ENCODE assay signal across 8 cellular contexts in genomic region chr1:232226197-232226681, GRCh38.
A peak's percentile ranks its signal among the peaks of the same experiment; 100 is the strongest.
DNase-seq lines count a peak whose midpoint lies in the region; ATAC-seq and TF ChIP-seq lines count a peak whose summit lies in the region.

No MANE protein-coding gene starts in this region.

- H4K8ac ChIP-seq in IMR-90 (ENCODE audit: low read depth in 2 of 2, low read length in 2 of 2) = peak overlapping the region in 1 of 2 experiments; percentile 32; a peak in 2 of 4 replicates
- H4K8ac ChIP-seq in mesenchymal stem cell (ENCODE audit: low read length) = no peak overlapping the region

- no peak overlapping the region for H2AK5ac ChIP-seq in IMR-90 (ENCODE audit: low read depth, low read length)
- no peak overlapping the region for H2AK5ac ChIP-seq in mesenchymal stem cell (ENCODE audit: low read length, severe bottlenecking)

- dilution Hi-C loops in IMR-90 (cut with HindIII; ENCODE audit: low sequenced_read_pairs, unreplicated experiment) = no loop called here

- intact Hi-C loops in IMR-90 (cut with micrococcal nuclease) (no loop called here), colonic mucosa (cut with DNase I) (no loop called here)

- no peak overlapping the region for H3K4me3 ChIP-seq in IMR-90 (ENCODE audit: insufficient read depth, low read depth, low read length)
- no peak overlapping the region for H3K4me3 ChIP-seq in mesenchymal stem cell (ENCODE audit: insufficient read depth in 1 of 2, low read depth in 1 of 2, low read length in 2 of 2)
- no peak overlapping the region for H3K4me3 ChIP-seq in WERI-Rb-1 (ENCODE audit: low read depth, low read length)
- H3K4me3 ChIP-seq in colonic mucosa = no peak overlapping the region

- H3K36me3 ChIP-seq in IMR-90 (ENCODE audit: control insufficient read depth, insufficient read depth, low read length) = no peaks in the 10 kb centered on the region
- no peaks in the 10 kb centered on the region for H3K36me3 ChIP-seq in mesenchymal stem cell (ENCODE audit: control insufficient read depth in 1 of 2, insufficient read depth in 2 of 2, low read depth in 1 of 2, low read length in 2 of 2)
- H3K36me3 ChIP-seq in WERI-Rb-1 = no peaks in the 10 kb centered on the region
- H3K36me3 ChIP-seq in colonic mucosa = no peaks in the 10 kb centered on the region

- H2BK20ac ChIP-seq in IMR-90 (ENCODE audit: low read depth, low read length) = no peak overlapping the region

- no peak overlapping the region for H3K18ac ChIP-seq in IMR-90 (ENCODE audit: low read depth, low read length)
- H3K18ac ChIP-seq in mesenchymal stem cell (ENCODE audit: low read depth in 1 of 2, low read length in 2 of 2) = no peak overlapping the region

- H3K27me3 ChIP-seq in IMR-90 (ENCODE audit: control insufficient read depth, insufficient read depth, low read length) (no peaks in the 10 kb centered on the region), mesenchymal stem cell (ENCODE audit: control insufficient read depth in 1 of 2, insufficient read depth in 1 of 2, low read length in 2 of 2) (no peaks in the 10 kb centered on the region), WERI-Rb-1 (ENCODE audit: insufficient read depth, low read depth, severe bottlenecking) (peaks cover 41% of the 10 kb centered on the region), colonic mucosa (no peaks in the 10 kb centered on the region)

- no peak for TF ChIP-seq POLR2A in IMR-90 (IDR thresholded peaks at IDR 0.05; ENCODE audit: low read depth, low read length)

- no TSS peak for BruUV-seq in IMR-90 (replicated peaks; lab: Mats Ljungman, UMichigan)

- no peaks in the 10 kb centered on the region for H3K36me3 Mint-ChIP-seq in activated T-helper 17 cell treated with anti-CD3 and anti-CD28 coated beads, Interleukin-2, amount 50 U/mL, for 72 hours (ENCODE audit: low read depth)
- H3K36me3 Mint-ChIP-seq in stimulated activated memory B cell treated with anti-CD40 and anti-IgM and Interleukin-4, amounts not matched to agents 10 μg/mL and 1 μg/mL and 100 μg/mL, for 72 hours = no peaks in the 10 kb centered on the region

- H3K79me1 ChIP-seq in IMR-90 (ENCODE audit: low read depth in 1 of 2, low read length in 2 of 2) (no peaks in the 10 kb centered on the region), mesenchymal stem cell (replicated peaks; ENCODE audit: low read length, poor library complexity, severe bottlenecking) (no peaks in the 10 kb centered on the region)

- H2BK15ac ChIP-seq in IMR-90 (ENCODE audit: low read depth, low read length) (no peak overlapping the region), mesenchymal stem cell (ENCODE audit: low read depth, poor library complexity, severe bottlenecking) (no peak overlapping the region)

- H3K4me3 Mint-ChIP-seq in activated T-helper 17 cell treated with anti-CD3 and anti-CD28 coated beads, Interleukin-2, amount 50 U/mL, for 72 hours = peak overlapping the region; percentile 27
- no peak overlapping the region for H3K4me3 Mint-ChIP-seq in stimulated activated memory B cell treated with anti-CD40 and anti-IgM and Interleukin-4, amounts not matched to agents 10 μg/mL and 1 μg/mL and 100 μg/mL, for 72 hours

- in situ Hi-C loops in IMR-90 (cut with MboI; ENCODE audit: low sequenced_read_pairs) = no loop called here

- peak; percentile 93 for ATAC-seq in IMR-90 (ENCODE audit: low read depth)
- ATAC-seq in activated T-helper 17 cell treated with anti-CD3 and anti-CD28 coated beads, Interleukin-2, amount 50 U/mL, for 72 hours (replicated peaks) = peak; percentile 93
- ATAC-seq in stimulated activated memory B cell treated with anti-CD40 and anti-IgM and Interleukin-4, amounts not matched to agents 10 μg/mL and 1 μg/mL and 100 μg/mL, for 72 hours = no peak

- no CpG with 5 or more reads among the region's 5 CpGs for WGBS in IMR-90 (ENCODE audit: extremely low coverage in 2 of 2, insufficient read length in 1 of 2), 2 experiments
- 12% methylated on average over 4 of the region's 5 CpGs for WGBS in mesenchymal stem cell

- DNase-seq in EL (peak; percentile 93), IMR-90 (peak; percentile 83), mesenchymal stem cell (peak; percentile 79), WERI-Rb-1 (no peak), colonic mucosa (no peak), NK-92 (lab: John Stamatoyannopoulos, UW; ENCODE audit: unreplicated experiment) (no peak)

- H3K9ac ChIP-seq in IMR-90 (ENCODE audit: low read depth, low read length) = no peak overlapping the region
- no peak overlapping the region for H3K9ac ChIP-seq in mesenchymal stem cell (ENCODE audit: low read length)
- no peak overlapping the region for H3K9ac ChIP-seq in colonic mucosa (ENCODE audit: low read depth in 2 of 2, low read length in 2 of 2)

- H3K9me3 Mint-ChIP-seq in activated T-helper 17 cell treated with anti-CD3 and anti-CD28 coated beads, Interleukin-2, amount 50 U/mL, for 72 hours = no peaks in the 10 kb centered on the region
- H3K9me3 Mint-ChIP-seq in stimulated activated memory B cell treated with anti-CD40 and anti-IgM and Interleukin-4, amounts not matched to agents 10 μg/mL and 1 μg/mL and 100 μg/mL, for 72 hours = peaks cover 7% of the 10 kb centered on the region

- H2AK9ac ChIP-seq in IMR-90 (replicated peaks; ENCODE audit: low read depth, low read length, poor library complexity) = peak overlapping the region; percentile 30

- no peaks in the 10 kb centered on the region; the same call in 1 of the 2 replicates for H3K4me1 ChIP-seq in IMR-90 (ENCODE audit: control insufficient read depth, insufficient read depth, low read length)
- H3K4me1 ChIP-seq in mesenchymal stem cell (ENCODE audit: control insufficient read depth, insufficient read depth, low read depth, low read length) = peaks cover 8% of the 10 kb centered on the region
- no peaks in the 10 kb centered on the region for H3K4me1 ChIP-seq in colonic mucosa

- H3K14ac ChIP-seq in IMR-90 (replicated peaks; ENCODE audit: low read depth, low read length) = no peak overlapping the region
- no peak overlapping the region for H3K14ac ChIP-seq in mesenchymal stem cell (ENCODE audit: low read length in 2 of 2)

- H2BK5ac ChIP-seq in IMR-90 (ENCODE audit: low read depth, low read length, poor library complexity, severe bottlenecking) (no peak overlapping the region), mesenchymal stem cell (ENCODE audit: low read depth, low read length, poor library complexity, severe bottlenecking) (no peak overlapping the region)

- no peak overlapping the region for H3K56ac ChIP-seq in IMR-90 (ENCODE audit: extremely low read depth, insufficient read depth, low read length)

- H4K5ac ChIP-seq in IMR-90 (ENCODE audit: low read depth, low read length) = no peak overlapping the region

- H3K4me1 Mint-ChIP-seq in activated T-helper 17 cell treated with anti-CD3 and anti-CD28 coated beads, Interleukin-2, amount 50 U/mL, for 72 hours = peaks cover 6% of the 10 kb centered on the region
- no peaks in the 10 kb centered on the region for H3K4me1 Mint-ChIP-seq in stimulated activated memory B cell treated with anti-CD40 and anti-IgM and Interleukin-4, amounts not matched to agents 10 μg/mL and 1 μg/mL and 100 μg/mL, for 72 hours

- H2AFZ ChIP-seq in IMR-90 (replicated peaks; ENCODE audit: low read length, poor library complexity) = peak overlapping the region; percentile 64
- no peak overlapping the region for H2AFZ ChIP-seq in mesenchymal stem cell (ENCODE audit: low read depth, low read length)

- peaks cover 3% of the 10 kb centered on the region for H3K27me3 Mint-ChIP-seq in activated T-helper 17 cell treated with anti-CD3 and anti-CD28 coated beads, Interleukin-2, amount 50 U/mL, for 72 hours
- H3K27me3 Mint-ChIP-seq in stimulated activated memory B cell treated with anti-CD40 and anti-IgM and Interleukin-4, amounts not matched to agents 10 μg/mL and 1 μg/mL and 100 μg/mL, for 72 hours = peaks cover 19% of the 10 kb centered on the region

- no peak overlapping the region for H3K27ac ChIP-seq in IMR-90 (ENCODE audit: insufficient read depth, low read length)
- H3K27ac ChIP-seq in mesenchymal stem cell (ENCODE audit: low read length, poor library complexity, severe bottlenecking) = peak overlapping the region; percentile 0
- no peak overlapping the region for H3K27ac ChIP-seq in WERI-Rb-1
- H3K27ac ChIP-seq in colonic mucosa = no peak overlapping the region

- H3K23ac ChIP-seq in IMR-90 (ENCODE audit: low read depth, low read length) (no peak overlapping the region), mesenchymal stem cell (ENCODE audit: low read length in 2 of 2) (no peak overlapping the region)

- H2BK12ac ChIP-seq in mesenchymal stem cell (ENCODE audit: low read length in 2 of 2) = no peak overlapping the region

- POLR2A ChIA-PET in IMR-90 (lab: Charles Lee; ENCODE audit: unreplicated experiment) = no interaction called here

- no peaks in the 10 kb centered on the region for H4K20me1 ChIP-seq in IMR-90 (ENCODE audit: insufficient read depth, low read length)

- CTCF ChIA-PET in IMR-90 (lab: Yijun Ruan, JAX) = interaction anchor here (0.6 kb wide), 1 partner anchor 9 kb away, joined by 3 read pairs; no protein-coding TSS in a partner anchor

- H3K9me1 ChIP-seq in IMR-90 (ENCODE audit: insufficient read depth, low read length) = no peaks in the 10 kb centered on the region

- no peak for TF ChIP-seq RAD21 in IMR-90 (IDR thresholded peaks at IDR 0.05; ENCODE audit: low read length)

- TF ChIP-seq CTCF in IMR-90 (conservative IDR thresholded peaks at IDR 0.05; ENCODE audit: low read depth, low read length) = no peak
- TF ChIP-seq CTCF in WERI-Rb-1 (IDR thresholded peaks at IDR 0.05; ENCODE audit: low read depth, low read length) = no peak
- TF ChIP-seq CTCF in colonic mucosa (IDR thresholded peaks at IDR 0.05) = no peak

- H2BK120ac ChIP-seq in IMR-90 (ENCODE audit: low read depth, low read length) = no peak overlapping the region
- peak overlapping the region; percentile 15 for H2BK120ac ChIP-seq in mesenchymal stem cell (ENCODE audit: low read depth, low read length)

- H3K9me3 ChIP-seq in IMR-90 (ENCODE audit: control insufficient read depth, insufficient read depth, low read length) (no peaks in the 10 kb centered on the region), mesenchymal stem cell (ENCODE audit: control insufficient read depth, low read length) (no peaks in the 10 kb centered on the region), WERI-Rb-1 (ENCODE audit: severe bottlenecking) (peaks cover 12% of the 10 kb centered on the region), colonic mucosa (no peaks in the 10 kb centered on the region)

- peak overlapping the region; percentile 6 for H3K27ac Mint-ChIP-seq in activated T-helper 17 cell treated with anti-CD3 and anti-CD28 coated beads, Interleukin-2, amount 50 U/mL, for 72 hours
- H3K27ac Mint-ChIP-seq in stimulated activated memory B cell treated with anti-CD40 and anti-IgM and Interleukin-4, amounts not matched to agents 10 μg/mL and 1 μg/mL and 100 μg/mL, for 72 hours = no peak overlapping the region

- H4K91ac ChIP-seq in IMR-90 (ENCODE audit: insufficient read depth, low read depth, low read length) (no peak overlapping the region), mesenchymal stem cell (ENCODE audit: low read length) (no peak overlapping the region)

- H3K4ac ChIP-seq in IMR-90 (ENCODE audit: low read depth, low read length) (no peak overlapping the region), mesenchymal stem cell (ENCODE audit: low read depth in 1 of 2, low read length in 2 of 2) (no peak overlapping the region)

- H3K4me2 ChIP-seq in IMR-90 (ENCODE audit: low read depth, low read length) = no peak overlapping the region; the same call in 1 of the 2 replicates
- H3K4me2 ChIP-seq in mesenchymal stem cell (ENCODE audit: low read length, poor library complexity, severe bottlenecking) = peak overlapping the region; percentile 1

TF ChIP-seq in IMR-90, 13 proteins besides CTCF, POLR2A, EP300 and RAD21 (continues in another document):
- TF ChIP-seq BHLHE40 (IDR thresholded peaks at IDR 0.05; ENCODE audit: low read depth, low read length) = no peak

Comparison
In these comparisons a context has a peak if more than half of its experiments do, and no peak if none do; other contexts are left out.
1. DNase-seq: peak in EL (single experiment), IMR-90 (single experiment) and mesenchymal stem cell (single experiment); none in WERI-Rb-1 (single experiment), colonic mucosa (single experiment) and NK-92 (single experiment).